ENCODE assay signal across 1 cellular context in the genomic region with DNA sequence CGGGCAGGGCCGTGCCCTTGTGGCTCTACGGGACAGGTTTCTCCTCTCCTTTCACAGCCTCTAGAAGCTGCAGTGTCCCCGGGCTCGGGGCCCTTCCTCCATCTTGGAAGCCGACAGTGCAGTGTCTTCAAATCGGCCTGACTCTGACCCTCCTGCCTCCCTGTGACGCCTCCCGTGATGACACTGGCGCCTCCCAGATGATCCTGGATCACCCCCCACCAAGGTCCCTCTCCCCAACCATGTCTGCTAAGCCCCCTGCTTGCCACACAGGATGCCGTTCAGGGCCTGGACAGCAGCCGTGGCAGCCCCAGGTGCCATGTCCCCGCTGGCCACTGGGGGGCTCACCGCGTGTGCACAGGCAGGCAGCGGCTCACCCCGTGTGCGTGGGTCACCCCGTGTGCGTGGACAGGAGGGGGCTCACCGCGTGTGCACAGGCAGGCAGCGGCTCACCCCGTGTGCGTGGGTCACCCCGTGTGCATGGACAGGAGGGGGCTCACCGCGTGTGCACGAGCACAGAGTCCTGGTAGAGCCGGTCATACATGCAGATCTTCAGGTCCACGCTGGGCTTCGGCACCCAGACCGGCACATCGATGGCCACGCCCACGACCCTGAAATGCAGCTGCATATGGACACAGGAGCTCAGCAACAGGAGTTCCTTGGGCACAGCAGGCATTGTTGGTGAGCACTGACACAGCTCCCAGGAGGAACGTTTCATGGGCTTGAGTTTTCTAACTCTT.
TF ChIP-seq lines count a peak whose summit lies in the region.

No MANE protein-coding gene starts in this region.

TF ChIP-seq in K562, 482 proteins besides CTCF, POLR2A, EP300 and RAD21 (continued from another document and continues in another):
- TF ChIP-seq, protein P1, sequence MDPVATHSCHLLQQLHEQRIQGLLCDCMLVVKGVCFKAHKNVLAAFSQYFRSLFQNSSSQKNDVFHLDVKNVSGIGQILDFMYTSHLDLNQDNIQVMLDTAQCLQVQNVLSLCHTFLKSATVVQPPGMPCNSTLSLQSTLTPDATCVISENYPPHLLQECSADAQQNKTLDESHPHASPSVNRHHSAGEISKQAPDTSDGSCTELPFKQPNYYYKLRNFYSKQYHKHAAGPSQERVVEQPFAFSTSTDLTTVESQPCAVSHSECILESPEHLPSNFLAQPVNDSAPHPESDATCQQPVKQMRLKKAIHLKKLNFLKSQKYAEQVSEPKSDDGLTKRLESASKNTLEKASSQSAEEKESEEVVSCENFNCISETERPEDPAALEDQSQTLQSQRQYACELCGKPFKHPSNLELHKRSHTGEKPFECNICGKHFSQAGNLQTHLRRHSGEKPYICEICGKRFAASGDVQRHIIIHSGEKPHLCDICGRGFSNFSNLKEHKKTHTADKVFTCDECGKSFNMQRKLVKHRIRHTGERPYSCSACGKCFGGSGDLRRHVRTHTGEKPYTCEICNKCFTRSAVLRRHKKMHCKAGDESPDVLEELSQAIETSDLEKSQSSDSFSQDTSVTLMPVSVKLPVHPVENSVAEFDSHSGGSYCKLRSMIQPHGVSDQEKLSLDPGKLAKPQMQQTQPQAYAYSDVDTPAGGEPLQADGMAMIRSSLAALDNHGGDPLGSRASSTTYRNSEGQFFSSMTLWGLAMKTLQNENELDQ (CRISPR knock-in tag; IDR thresholded peaks at IDR 0.05; ENCODE audit: borderline replicate concordance): no peak
- TF ChIP-seq SMARCB1 (IDR thresholded peaks at IDR 0.05; ENCODE audit: insufficient read length, low read depth) (no peak), ZNF778 (CRISPR knock-in tag; IDR thresholded peaks at IDR 0.05) (no peak), CHCHD3 (CRISPR knock-in tag; IDR thresholded peaks at IDR 0.05) (no peak), XRCC5 (IDR thresholded peaks at IDR 0.05; ENCODE audit: low read depth, low read length) (0 out of 2 replicates have a peak, but pooled peaks have one; percentile 56), SNIP1 (IDR thresholded peaks at IDR 0.05; ENCODE audit: low read depth) (no peak), KLF6 (CRISPR knock-in tag; IDR thresholded peaks at IDR 0.05; ENCODE audit: borderline replicate concordance) (no peak), ZNF3 (CRISPR knock-in tag; IDR thresholded peaks at IDR 0.05) (no peak), SMAD4 (CRISPR knock-in tag; conservative IDR thresholded peaks at IDR 0.05) (0 out of 2 replicates have a peak, but pooled peaks have one; percentile 26), CREB1 (IDR thresholded peaks at IDR 0.05) (no peak), CREB1 (CRISPR knock-in tag; IDR thresholded peaks at IDR 0.05) (peak; percentile 62; the same call in 1 of the 2 replicates), OTX1 (CRISPR knock-in tag; IDR thresholded peaks at IDR 0.05) (no peak), HMBOX1 (IDR thresholded peaks at IDR 0.05) (no peak), FOXJ2 (tag; IDR thresholded peaks at IDR 0.05) (no peak), RBM39 (optimal IDR thresholded peaks at IDR 0.05; ENCODE audit: low read depth, low read length) (no peak), SAP30 (IDR thresholded peaks at IDR 0.05; ENCODE audit: borderline replicate concordance, insufficient read depth, low read depth, low read length, poor library complexity, severe bottlenecking) (peak; percentile 63), WHSC1 (IDR thresholded peaks at IDR 0.05; ENCODE audit: low read length) (no peak), HCFC1 (IDR thresholded peaks at IDR 0.05; ENCODE audit: low read depth, low read length) (no peak), MIER1 (IDR thresholded peaks at IDR 0.05; ENCODE audit: low read depth) (peak; percentile 76; the same call in 1 of the 2 replicates), ZNF408 (CRISPR knock-in tag; IDR thresholded peaks at IDR 0.05; ENCODE audit: low read depth) (no peak), SREBF2 (CRISPR knock-in tag; IDR thresholded peaks at IDR 0.05) (no peak), ATF1 (CRISPR knock-in tag; IDR thresholded peaks at IDR 0.05) (no peak), ATF1 (tag; IDR thresholded peaks at IDR 0.05) (peak; percentile 28; the same call in 1 of the 2 replicates), BRF1 (IDR thresholded peaks at IDR 0.05; ENCODE audit: borderline replicate concordance, extremely low read depth, insufficient read length) (no peak), ZNF609 (CRISPR knock-in tag; IDR thresholded peaks at IDR 0.05; ENCODE audit: borderline replicate concordance) (no peak), MYBL2 (IDR thresholded peaks at IDR 0.05; ENCODE audit: low read depth) (no peak), MYBL2 (CRISPR knock-in tag; IDR thresholded peaks at IDR 0.05; ENCODE audit: borderline replicate concordance) (0 out of 2 replicates have a peak, but pooled peaks have one; percentile 70), NCOR1 (IDR thresholded peaks at IDR 0.05) (no peak), ATF7 (IDR thresholded peaks at IDR 0.05) (no peak), BRD9 (IDR thresholded peaks at IDR 0.05; ENCODE audit: low read depth, partially characterized antibody) (no peak), POLR2AphosphoS2 (IDR thresholded peaks at IDR 0.05; ENCODE audit: low read length) (no peak), COPS2 (conservative IDR thresholded peaks at IDR 0.05) (no peak), ZNF699 (CRISPR knock-in tag; IDR thresholded peaks at IDR 0.05; ENCODE audit: insufficient replicate concordance) (no peak), ZNF445 (CRISPR knock-in tag; IDR thresholded peaks at IDR 0.05; ENCODE audit: low read depth) (no peak)
- TF ChIP-seq, protein P2, sequence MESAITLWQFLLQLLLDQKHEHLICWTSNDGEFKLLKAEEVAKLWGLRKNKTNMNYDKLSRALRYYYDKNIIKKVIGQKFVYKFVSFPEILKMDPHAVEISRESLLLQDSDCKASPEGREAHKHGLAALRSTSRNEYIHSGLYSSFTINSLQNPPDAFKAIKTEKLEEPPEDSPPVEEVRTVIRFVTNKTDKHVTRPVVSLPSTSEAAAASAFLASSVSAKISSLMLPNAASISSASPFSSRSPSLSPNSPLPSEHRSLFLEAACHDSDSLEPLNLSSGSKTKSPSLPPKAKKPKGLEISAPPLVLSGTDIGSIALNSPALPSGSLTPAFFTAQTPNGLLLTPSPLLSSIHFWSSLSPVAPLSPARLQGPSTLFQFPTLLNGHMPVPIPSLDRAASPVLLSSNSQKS (CRISPR knock-in tag; IDR thresholded peaks at IDR 0.05): no peak
- TF ChIP-seq, protein P3, sequence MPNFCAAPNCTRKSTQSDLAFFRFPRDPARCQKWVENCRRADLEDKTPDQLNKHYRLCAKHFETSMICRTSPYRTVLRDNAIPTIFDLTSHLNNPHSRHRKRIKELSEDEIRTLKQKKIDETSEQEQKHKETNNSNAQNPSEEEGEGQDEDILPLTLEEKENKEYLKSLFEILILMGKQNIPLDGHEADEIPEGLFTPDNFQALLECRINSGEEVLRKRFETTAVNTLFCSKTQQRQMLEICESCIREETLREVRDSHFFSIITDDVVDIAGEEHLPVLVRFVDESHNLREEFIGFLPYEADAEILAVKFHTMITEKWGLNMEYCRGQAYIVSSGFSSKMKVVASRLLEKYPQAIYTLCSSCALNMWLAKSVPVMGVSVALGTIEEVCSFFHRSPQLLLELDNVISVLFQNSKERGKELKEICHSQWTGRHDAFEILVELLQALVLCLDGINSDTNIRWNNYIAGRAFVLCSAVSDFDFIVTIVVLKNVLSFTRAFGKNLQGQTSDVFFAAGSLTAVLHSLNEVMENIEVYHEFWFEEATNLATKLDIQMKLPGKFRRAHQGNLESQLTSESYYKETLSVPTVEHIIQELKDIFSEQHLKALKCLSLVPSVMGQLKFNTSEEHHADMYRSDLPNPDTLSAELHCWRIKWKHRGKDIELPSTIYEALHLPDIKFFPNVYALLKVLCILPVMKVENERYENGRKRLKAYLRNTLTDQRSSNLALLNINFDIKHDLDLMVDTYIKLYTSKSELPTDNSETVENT (CRISPR knock-in tag; IDR thresholded peaks at IDR 0.05): no peak
- TF ChIP-seq, protein P4, sequence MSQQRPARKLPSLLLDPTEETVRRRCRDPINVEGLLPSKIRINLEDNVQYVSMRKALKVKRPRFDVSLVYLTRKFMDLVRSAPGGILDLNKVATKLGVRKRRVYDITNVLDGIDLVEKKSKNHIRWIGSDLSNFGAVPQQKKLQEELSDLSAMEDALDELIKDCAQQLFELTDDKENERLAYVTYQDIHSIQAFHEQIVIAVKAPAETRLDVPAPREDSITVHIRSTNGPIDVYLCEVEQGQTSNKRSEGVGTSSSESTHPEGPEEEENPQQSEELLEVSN (IDR thresholded peaks at IDR 0.05; ENCODE audit: borderline replicate concordance in 1 of 2, extremely low read depth in 1 of 2, insufficient read depth in 1 of 2, insufficient read length in 1 of 2, low read depth in 1 of 2, low read length in 1 of 2, poor library complexity in 1 of 2, severe bottlenecking in 1 of 2): peak in 1 of 2 experiments; percentile 11
- TF ChIP-seq, protein P5, sequence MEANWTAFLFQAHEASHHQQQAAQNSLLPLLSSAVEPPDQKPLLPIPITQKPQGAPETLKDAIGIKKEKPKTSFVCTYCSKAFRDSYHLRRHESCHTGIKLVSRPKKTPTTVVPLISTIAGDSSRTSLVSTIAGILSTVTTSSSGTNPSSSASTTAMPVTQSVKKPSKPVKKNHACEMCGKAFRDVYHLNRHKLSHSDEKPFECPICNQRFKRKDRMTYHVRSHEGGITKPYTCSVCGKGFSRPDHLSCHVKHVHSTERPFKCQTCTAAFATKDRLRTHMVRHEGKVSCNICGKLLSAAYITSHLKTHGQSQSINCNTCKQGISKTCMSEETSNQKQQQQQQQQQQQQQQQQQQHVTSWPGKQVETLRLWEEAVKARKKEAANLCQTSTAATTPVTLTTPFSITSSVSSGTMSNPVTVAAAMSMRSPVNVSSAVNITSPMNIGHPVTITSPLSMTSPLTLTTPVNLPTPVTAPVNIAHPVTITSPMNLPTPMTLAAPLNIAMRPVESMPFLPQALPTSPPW (CRISPR knock-in tag; IDR thresholded peaks at IDR 0.05): no peak
- TF ChIP-seq, protein P6, sequence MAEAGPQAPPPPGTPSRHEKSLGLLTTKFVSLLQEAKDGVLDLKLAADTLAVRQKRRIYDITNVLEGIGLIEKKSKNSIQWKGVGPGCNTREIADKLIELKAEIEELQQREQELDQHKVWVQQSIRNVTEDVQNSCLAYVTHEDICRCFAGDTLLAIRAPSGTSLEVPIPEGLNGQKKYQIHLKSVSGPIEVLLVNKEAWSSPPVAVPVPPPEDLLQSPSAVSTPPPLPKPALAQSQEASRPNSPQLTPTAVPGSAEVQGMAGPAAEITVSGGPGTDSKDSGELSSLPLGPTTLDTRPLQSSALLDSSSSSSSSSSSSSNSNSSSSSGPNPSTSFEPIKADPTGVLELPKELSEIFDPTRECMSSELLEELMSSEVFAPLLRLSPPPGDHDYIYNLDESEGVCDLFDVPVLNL (CRISPR knock-in tag; IDR thresholded peaks at IDR 0.05; ENCODE audit: low read depth): no peak
- TF ChIP-seq, protein P7, sequence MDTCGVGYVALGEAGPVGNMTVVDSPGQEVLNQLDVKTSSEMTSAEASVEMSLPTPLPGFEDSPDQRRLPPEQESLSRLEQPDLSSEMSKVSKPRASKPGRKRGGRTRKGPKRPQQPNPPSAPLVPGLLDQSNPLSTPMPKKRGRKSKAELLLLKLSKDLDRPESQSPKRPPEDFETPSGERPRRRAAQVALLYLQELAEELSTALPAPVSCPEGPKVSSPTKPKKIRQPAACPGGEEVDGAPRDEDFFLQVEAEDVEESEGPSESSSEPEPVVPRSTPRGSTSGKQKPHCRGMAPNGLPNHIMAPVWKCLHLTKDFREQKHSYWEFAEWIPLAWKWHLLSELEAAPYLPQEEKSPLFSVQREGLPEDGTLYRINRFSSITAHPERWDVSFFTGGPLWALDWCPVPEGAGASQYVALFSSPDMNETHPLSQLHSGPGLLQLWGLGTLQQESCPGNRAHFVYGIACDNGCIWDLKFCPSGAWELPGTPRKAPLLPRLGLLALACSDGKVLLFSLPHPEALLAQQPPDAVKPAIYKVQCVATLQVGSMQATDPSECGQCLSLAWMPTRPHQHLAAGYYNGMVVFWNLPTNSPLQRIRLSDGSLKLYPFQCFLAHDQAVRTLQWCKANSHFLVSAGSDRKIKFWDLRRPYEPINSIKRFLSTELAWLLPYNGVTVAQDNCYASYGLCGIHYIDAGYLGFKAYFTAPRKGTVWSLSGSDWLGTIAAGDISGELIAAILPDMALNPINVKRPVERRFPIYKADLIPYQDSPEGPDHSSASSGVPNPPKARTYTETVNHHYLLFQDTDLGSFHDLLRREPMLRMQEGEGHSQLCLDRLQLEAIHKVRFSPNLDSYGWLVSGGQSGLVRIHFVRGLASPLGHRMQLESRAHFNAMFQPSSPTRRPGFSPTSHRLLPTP (IDR thresholded peaks at IDR 0.05; ENCODE audit: borderline replicate concordance, extremely low read depth, insufficient read length): no peak
